Comparison of ENCODE assay signal across 1 cellular context in genomic region chr1:214439352-214440119, GRCh38.
TF ChIP-seq lines count a peak whose summit lies in the region.

No MANE protein-coding gene starts in this region.

TF ChIP-seq in HEK293, 187 proteins besides CTCF, POLR2A, EP300 and RAD21 (continued from another document):
- TF ChIP-seq, protein P1, sequence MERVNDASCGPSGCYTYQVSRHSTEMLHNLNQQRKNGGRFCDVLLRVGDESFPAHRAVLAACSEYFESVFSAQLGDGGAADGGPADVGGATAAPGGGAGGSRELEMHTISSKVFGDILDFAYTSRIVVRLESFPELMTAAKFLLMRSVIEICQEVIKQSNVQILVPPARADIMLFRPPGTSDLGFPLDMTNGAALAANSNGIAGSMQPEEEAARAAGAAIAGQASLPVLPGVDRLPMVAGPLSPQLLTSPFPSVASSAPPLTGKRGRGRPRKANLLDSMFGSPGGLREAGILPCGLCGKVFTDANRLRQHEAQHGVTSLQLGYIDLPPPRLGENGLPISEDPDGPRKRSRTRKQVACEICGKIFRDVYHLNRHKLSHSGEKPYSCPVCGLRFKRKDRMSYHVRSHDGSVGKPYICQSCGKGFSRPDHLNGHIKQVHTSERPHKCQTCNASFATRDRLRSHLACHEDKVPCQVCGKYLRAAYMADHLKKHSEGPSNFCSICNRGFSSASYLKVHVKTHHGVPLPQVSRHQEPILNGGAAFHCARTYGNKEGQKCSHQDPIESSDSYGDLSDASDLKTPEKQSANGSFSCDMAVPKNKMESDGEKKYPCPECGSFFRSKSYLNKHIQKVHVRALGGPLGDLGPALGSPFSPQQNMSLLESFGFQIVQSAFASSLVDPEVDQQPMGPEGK (tag by site-specific recombination; IDR thresholded peaks at IDR 0.05), result peak; percentile 76
- peak; percentile 64; the same call in 1 of the 2 replicates for TF ChIP-seq PRDM10 (tag by site-specific recombination; IDR thresholded peaks at IDR 0.05)
- TF ChIP-seq ZBTB8A (tag by site-specific recombination; IDR thresholded peaks at IDR 0.05), result peak; percentile 63
- TF ChIP-seq ZNF585B (tag by site-specific recombination; IDR thresholded peaks at IDR 0.05), result no peak
- TF ChIP-seq TRIM28 (IDR thresholded peaks at IDR 0.05; ENCODE audit: borderline replicate concordance, low read length), result peak; percentile 96
- TF ChIP-seq, protein P2, sequence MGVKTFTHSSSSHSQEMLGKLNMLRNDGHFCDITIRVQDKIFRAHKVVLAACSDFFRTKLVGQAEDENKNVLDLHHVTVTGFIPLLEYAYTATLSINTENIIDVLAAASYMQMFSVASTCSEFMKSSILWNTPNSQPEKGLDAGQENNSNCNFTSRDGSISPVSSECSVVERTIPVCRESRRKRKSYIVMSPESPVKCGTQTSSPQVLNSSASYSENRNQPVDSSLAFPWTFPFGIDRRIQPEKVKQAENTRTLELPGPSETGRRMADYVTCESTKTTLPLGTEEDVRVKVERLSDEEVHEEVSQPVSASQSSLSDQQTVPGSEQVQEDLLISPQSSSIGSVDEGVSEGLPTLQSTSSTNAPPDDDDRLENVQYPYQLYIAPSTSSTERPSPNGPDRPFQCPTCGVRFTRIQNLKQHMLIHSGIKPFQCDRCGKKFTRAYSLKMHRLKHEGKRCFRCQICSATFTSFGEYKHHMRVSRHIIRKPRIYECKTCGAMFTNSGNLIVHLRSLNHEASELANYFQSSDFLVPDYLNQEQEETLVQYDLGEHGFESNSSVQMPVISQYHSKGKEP (tag by site-specific recombination; IDR thresholded peaks at IDR 0.05), result peak; percentile 81
- TF ChIP-seq ZEB2 (tag by site-specific recombination; IDR thresholded peaks at IDR 0.05), result peak; percentile 100
- no peak for TF ChIP-seq ZNF521 (tag by site-specific recombination; IDR thresholded peaks at IDR 0.05)
- no peak for TF ChIP-seq REST (tag by site-specific recombination; IDR thresholded peaks at IDR 0.05)
- peak; percentile 20; the same call in 1 of the 2 replicates for TF ChIP-seq ZIC2 (tag by site-specific recombination; IDR thresholded peaks at IDR 0.05)
- TF ChIP-seq, protein P3, sequence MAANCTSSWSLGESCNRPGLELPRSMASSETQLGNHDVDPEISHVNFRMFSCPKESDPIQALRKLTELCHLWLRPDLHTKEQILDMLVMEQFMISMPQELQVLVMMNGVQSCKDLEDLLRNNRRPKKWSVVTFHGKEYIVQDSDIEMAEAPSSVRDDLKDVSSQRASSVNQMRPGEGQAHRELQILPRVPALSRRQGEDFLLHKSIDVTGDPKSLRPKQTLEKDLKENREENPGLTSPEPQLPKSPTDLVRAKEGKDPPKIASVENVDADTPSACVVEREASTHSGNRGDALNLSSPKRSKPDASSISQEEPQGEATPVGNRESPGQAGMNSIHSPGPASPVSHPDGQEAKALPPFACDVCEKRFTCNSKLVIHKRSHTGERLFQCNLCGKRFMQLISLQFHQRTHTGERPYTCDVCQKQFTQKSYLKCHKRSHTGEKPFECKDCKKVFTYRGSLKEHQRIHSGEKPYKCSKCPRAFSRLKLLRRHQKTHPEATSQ (tag by site-specific recombination; IDR thresholded peaks at IDR 0.05), result peak; percentile 71; the same call in 1 of the 2 replicates
- TF ChIP-seq ZNF561 (tag by site-specific recombination; IDR thresholded peaks at IDR 0.05; ENCODE audit: borderline replicate concordance), result peak; percentile 97
- TF ChIP-seq ZNF513 (tag by site-specific recombination; IDR thresholded peaks at IDR 0.05), result 0 out of 2 replicates have a peak, but pooled peaks have one; percentile 34
- TF ChIP-seq ZNF133 (tag by site-specific recombination; IDR thresholded peaks at IDR 0.05), result no peak
- peak; percentile 82; the same call in 1 of the 2 replicates for TF ChIP-seq ZFP69B (tag by site-specific recombination; IDR thresholded peaks at IDR 0.05)
- peak; percentile 90 for TF ChIP-seq ZBTB21 (tag by site-specific recombination; IDR thresholded peaks at IDR 0.05)
- TF ChIP-seq ZNF843 (tag by site-specific recombination; IDR thresholded peaks at IDR 0.05), result peak; percentile 98
- peak; percentile 62 for TF ChIP-seq ZNF580 (tag by site-specific recombination; IDR thresholded peaks at IDR 0.05)
- TF ChIP-seq ZNF596 (tag by site-specific recombination; IDR thresholded peaks at IDR 0.05), result peak; percentile 83
- peak; percentile 98 for TF ChIP-seq KLF8 (tag by site-specific recombination; IDR thresholded peaks at IDR 0.05)
- TF ChIP-seq OVOL3 (tag by site-specific recombination; IDR thresholded peaks at IDR 0.05), result peak; percentile 99
- no peak for TF ChIP-seq ZNF677 (tag by site-specific recombination; IDR thresholded peaks at IDR 0.05)
